In genomic region chr19:2900296-2901252, GRCh38 we compare ENCODE assay signal across 8 cellular contexts. TPM values are rescaled to one million over a fixed set of nuclear protein-coding genes. Genes with fewer than 3 reads are reported as not detected.
A peak's percentile ranks its signal among the peaks of the same experiment; 100 is the strongest.
DNase-seq lines count a peak whose midpoint lies in the region; ATAC-seq and TF ChIP-seq lines count a peak whose summit lies in the region.

ZNF57 (plus strand) TSS chr19:2900928; CDS start chr19:2901046, 118 bp downstream.

- H3K4me1 ChIP-seq in left ventricle myocardium inferior: peaks cover 17% of the 10 kb centered on the region

- ATAC-seq in HG02763 (IDR thresholded peaks at IDR 0.05; ENCODE audit: unreplicated experiment) (peak; percentile 95), T-helper 17 cell (peak; percentile 99)

- H3K27me3 ChIP-seq in left ventricle myocardium inferior (ENCODE audit: low read depth): no peaks in the 10 kb centered on the region

- H3K27ac ChIP-seq in angular gyrus (ENCODE audit: low read depth, low read length) (peak within 1 kb of the TSS; percentile 55), left ventricle myocardium inferior (replicated peaks) (peak within 1 kb of the TSS; percentile 94)

- H3K4me3 ChIP-seq in GM12875 (ENCODE audit: low read depth, low read length) (peak within 1 kb of the TSS; percentile 64), left ventricle myocardium inferior (peak within 1 kb of the TSS; percentile 84)

- peaks cover 7% of the 10 kb centered on the region for H3K9me3 ChIP-seq in T-helper 17 cell (ENCODE audit: control insufficient read depth, low read length, poor library complexity, severe bottlenecking)
- H3K9me3 ChIP-seq in left ventricle myocardium inferior (replicated peaks): peaks cover 21% of the 10 kb centered on the region

- H3K4me1 Mint-ChIP-seq in T-helper 17 cell: peaks cover 14% of the 10 kb centered on the region

- no peaks in the 10 kb centered on the region for H3K36me3 Mint-ChIP-seq in T-helper 17 cell (ENCODE audit: low read depth)

- DNase-seq in NCI-H1436 treated with DMSO at 0.1 percent for 48 hours (lab: John Stamatoyannopoulos, UW) (peak; percentile 94), T-helper 17 cell (peak; percentile 92 to 95 (median 93)), left ventricle myocardium inferior (peak; percentile 100), posterior vena cava (ENCODE audit: low spot score) (peak; percentile 100), ureter (ENCODE audit: low spot score) (peak; percentile 100)

- intact Hi-C loops in left ventricle myocardium inferior (cut with micrococcal nuclease): no loop called here
- intact Hi-C loops in posterior vena cava (cut with DNase I): loop anchor here in 1 of 2 donors (5.0 kb wide), 1 partner anchor 42 kb away; the partner anchor contains the start of gene ZNF77

- peak within 1 kb of the TSS; percentile 81 for H3K27ac Mint-ChIP-seq in T-helper 17 cell

- H3K4me3 Mint-ChIP-seq in T-helper 17 cell: peak within 1 kb of the TSS; percentile 99

- no peaks in the 10 kb centered on the region for H3K27me3 Mint-ChIP-seq in T-helper 17 cell

- no peak for TF ChIP-seq CTCF in GM12875 (IDR thresholded peaks at IDR 0.05; ENCODE audit: borderline replicate concordance, insufficient read depth, low read depth, low read length)
- no peak for TF ChIP-seq CTCF in left ventricle myocardium inferior (IDR thresholded peaks at IDR 0.05; ENCODE audit: borderline replicate concordance)

- no peaks in the 10 kb centered on the region for H3K36me3 ChIP-seq in left ventricle myocardium inferior

RNA-seq across cellular contexts. Expression of gene ZNF57, which starts in this region (rescaled TPM):
- total RNA-seq in T-helper 17 cell (1 to 10 TPM; 2.0 to 2.6 TPM), left ventricle myocardium inferior (3.2 TPM), posterior vena cava (1 to 10 TPM; 2.4 to 3.0 TPM), ureter (9.6 TPM)

Comparison
In these comparisons a context has a peak if more than half of its experiments do, and no peak if none do; other contexts are left out.
1. Peak in every context shown above with its lines: DNase-seq, ATAC-seq, H3K4me3 ChIP-seq and H3K27ac ChIP-seq.